ENCODE assay signal across 18 cellular contexts in the genomic region with DNA sequence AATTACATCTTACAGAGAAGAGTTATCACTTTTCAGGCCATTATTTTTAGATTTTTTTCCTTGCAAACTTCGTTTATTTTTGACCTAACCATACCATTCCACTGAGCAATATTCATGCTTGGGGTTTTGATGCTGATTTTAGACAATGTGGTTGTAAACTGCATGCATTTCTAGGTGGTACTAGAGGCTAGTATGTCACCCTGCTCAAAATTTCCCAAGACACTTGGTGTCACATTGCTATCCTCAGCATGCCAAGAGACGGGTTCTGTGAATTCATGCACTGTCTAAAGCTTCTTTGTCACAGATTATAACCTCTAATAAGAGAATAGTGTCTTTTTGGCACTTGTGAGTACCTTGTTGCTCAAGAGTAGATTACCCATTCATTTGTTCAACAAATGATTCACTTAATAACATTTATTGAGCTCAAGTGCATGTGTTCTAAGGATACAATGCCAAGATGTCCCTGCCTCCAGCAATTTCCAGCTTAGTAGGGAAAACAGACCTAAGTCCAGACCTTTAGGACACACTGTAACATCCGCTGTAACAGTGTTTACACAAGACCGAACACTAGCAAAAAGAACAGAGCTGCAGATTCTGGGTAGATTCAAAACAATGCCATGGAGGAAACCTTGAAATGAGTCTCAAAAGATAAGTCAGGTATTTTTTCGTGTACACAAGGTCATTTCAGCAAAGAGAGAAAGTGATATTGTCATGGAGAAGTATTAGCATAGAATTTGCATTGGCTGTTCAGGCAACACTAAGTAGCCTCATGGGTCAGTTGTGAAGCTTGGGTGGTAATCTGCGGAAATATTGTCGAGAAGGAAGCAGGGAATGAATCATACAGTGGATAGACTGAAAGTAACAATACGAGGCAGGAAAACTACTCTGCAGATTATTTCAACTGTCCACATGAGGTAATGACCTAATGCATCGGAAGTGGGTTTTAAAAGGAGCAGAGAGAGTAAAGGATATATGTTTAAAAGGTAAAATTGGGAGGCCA.
DNase-seq lines count a peak whose midpoint lies in the region; ATAC-seq and TF ChIP-seq lines count a peak whose summit lies in the region.
"Had no signal": no experiment of that assay in that cellular context is flagged by ENCODE, and none has a peak within 500 bp of the region (broad histone marks: within the 10 kb centered on the region; RNA-seq: fewer than 3 reads in every experiment).

No MANE protein-coding gene starts in this region.

- no peaks in the 10 kb centered on the region for H3K4me1 Mint-ChIP-seq in activated CD8-positive, alpha-beta memory T cell treated with anti-CD3 and anti-CD28 coated beads, Interleukin-2, amount 10 ng/mL, durations not matched to agents 7 days and 5 days

- no peak for TF ChIP-seq CTCF in AG09309 (IDR thresholded peaks at IDR 0.05; ENCODE audit: control insufficient read depth, insufficient read depth, low read depth, low read length, missing control alignments)

- no peak for ATAC-seq in activated CD8-positive, alpha-beta memory T cell treated with anti-CD3 and anti-CD28 coated beads, Interleukin-2, amount 10 ng/mL, durations not matched to agents 7 days and 5 days
- ATAC-seq: Panc1 had no signal

- peak overlapping the region; percentile 0 for H3K27ac ChIP-seq in epithelial cell of prostate
- H3K27ac ChIP-seq: upper lobe of left lung had no signal

- H3K4me3 Mint-ChIP-seq in activated CD8-positive, alpha-beta memory T cell treated with anti-CD3 and anti-CD28 coated beads, Interleukin-2, amount 10 ng/mL, durations not matched to agents 7 days and 5 days, result no peak overlapping the region
- H3K4me3 Mint-ChIP-seq: T-helper 2 cell treated with Interferon-gamma antibody and Interleukin-4, amounts not matched to agents 5 μg/mL and 100 μg/mL, for 36 hours had no signal

- H3K27me3 Mint-ChIP-seq in activated CD8-positive, alpha-beta memory T cell treated with anti-CD3 and anti-CD28 coated beads, Interleukin-2, amount 10 ng/mL, durations not matched to agents 7 days and 5 days, result no peaks in the 10 kb centered on the region

- H3K4me3 ChIP-seq in AG09309 (ENCODE audit: control insufficient read depth, low read depth, low read length), result no peak overlapping the region
- H3K4me3 ChIP-seq: upper lobe of left lung had no signal

- DNase-seq in AG09309 (ENCODE audit: low read depth) (peak; percentile 29), NCI-H526 (lab: John Stamatoyannopoulos, UW) (peak; percentile 46 to 61), epithelial cell of prostate (ENCODE audit: low read depth, low spot score) (no peak), pulmonary artery endothelial cell (ENCODE audit: low read depth, low spot score) (peak; percentile 4), NCI-H2171 (lab: John Stamatoyannopoulos, UW) (no peak), T-helper 1 cell (no peak)
- DNase-seq in stimulated activated CD4-positive, alpha-beta T cell treated with anti-CD3 and anti-CD28 coated beads, Interleukin-4, amount 100 ng/mL, for 24 hours, result no peak
- DNase-seq in activated CD8-positive, alpha-beta memory T cell treated with anti-CD3 and anti-CD28 coated beads, Interleukin-2, amount 10 ng/mL, durations not matched to agents 7 days and 5 days, result no peak
- DNase-seq: activated CD4-positive, alpha-beta T cell treated with anti-CD3 and anti-CD28 coated beads, Interleukin-2, amount 50 U/mL, for 4 hours; AML-193; DMS79 treated with DMSO at 0.1 percent for 48 hours; H7; NCI-H226; nucleus accumbens; upper lobe of left lung had no signal

- CTCF ChIA-PET in activated CD8-positive, alpha-beta memory T cell treated with anti-CD3 and anti-CD28 coated beads, Interleukin-2, amount 10 ng/mL, durations not matched to agents 7 days and 5 days (lab: Charles Lee), result no interaction called here

- peaks cover 6% of the 10 kb centered on the region for H3K9me3 Mint-ChIP-seq in activated CD8-positive, alpha-beta memory T cell treated with anti-CD3 and anti-CD28 coated beads, Interleukin-2, amount 10 ng/mL, durations not matched to agents 7 days and 5 days (ENCODE audit: low read depth)

- no peaks in the 10 kb centered on the region for H3K36me3 Mint-ChIP-seq in activated CD8-positive, alpha-beta memory T cell treated with anti-CD3 and anti-CD28 coated beads, Interleukin-2, amount 10 ng/mL, durations not matched to agents 7 days and 5 days

- no peak overlapping the region for H3K27ac Mint-ChIP-seq in activated CD8-positive, alpha-beta memory T cell treated with anti-CD3 and anti-CD28 coated beads, Interleukin-2, amount 10 ng/mL, durations not matched to agents 7 days and 5 days
- H3K27ac Mint-ChIP-seq: activated T-helper 2 cell treated with anti-CD3 and anti-CD28 coated beads, Interferon-gamma antibody, Interleukin-2, Interleukin-4, amounts not matched to agents 10 μg/mL and 5 μg/mL and 100 μg/mL, durations not matched to agents 14 hours and 24 hours and 36 hours; T-helper 2 cell treated with Interferon-gamma antibody and Interleukin-4, amounts not matched to agents 5 μg/mL and 100 μg/mL, for 36 hours had no signal

Comparison
In these comparisons a context has a peak if more than half of its experiments do, and no peak if none do; other contexts are left out.
1. DNase-seq: peak in AG09309 (single experiment), NCI-H526 (2 of 2) and pulmonary artery endothelial cell (single experiment); none in epithelial cell of prostate (single experiment), stimulated activated CD4-positive, alpha-beta T cell treated with anti-CD3 and anti-CD28 coated beads, Interleukin-4, amount 100 ng/mL, for 24 hours (single experiment), NCI-H2171 (single experiment), T-helper 1 cell (0 of 5) and activated CD8-positive, alpha-beta memory T cell treated with anti-CD3 and anti-CD28 coated beads, Interleukin-2, amount 10 ng/mL, durations not matched to agents 7 days and 5 days (single experiment).